Comparison of ENCODE assay signal across 10 cellular contexts in genomic region chr3:46717447-46718231, GRCh38. TPM values are rescaled to one million over a fixed set of nuclear protein-coding genes. Genes with fewer than 3 reads are reported as not detected.
DNase-seq lines count a peak whose midpoint lies in the region; ATAC-seq and TF ChIP-seq lines count a peak whose summit lies in the region.
"Had no signal": no experiment of that assay in that cellular context is flagged by ENCODE, and none has a peak within 500 bp of the region (broad histone marks: within the 10 kb centered on the region; RNA-seq: fewer than 3 reads in every experiment).

Gene PRSS50 (minus strand): TSS chr3:46717869. CDS start chr3:46717824, 45 bp downstream.

- H3K36me3 ChIP-seq in NT2/D1 (ENCODE audit: insufficient read depth, insufficient read length, low read length) (no peaks in the 10 kb centered on the region), endodermal cell (ENCODE audit: control insufficient read depth, insufficient read depth, low read length) (no peaks in the 10 kb centered on the region)

- TF ChIP-seq CTCF in endodermal cell (conservative IDR thresholded peaks at IDR 0.05) = peak; percentile 80

- H3K4me1 Mint-ChIP-seq in endodermal cell = no peaks in the 10 kb centered on the region
- peaks cover 7% of the 10 kb centered on the region for H3K4me1 Mint-ChIP-seq in activated T-helper 17 cell treated with anti-CD3 and anti-CD28 coated beads, Interleukin-2, amount 50 U/mL, for 72 hours

- H3K4me3 Mint-ChIP-seq in endodermal cell = no peak within 1 kb of the TSS
- no peak within 1 kb of the TSS for H3K4me3 Mint-ChIP-seq in activated T-helper 17 cell treated with anti-CD3 and anti-CD28 coated beads, Interleukin-2, amount 50 U/mL, for 72 hours

- H3K4me1 ChIP-seq in NT2/D1 (ENCODE audit: insufficient read depth, insufficient read length) (peaks cover 16% of the 10 kb centered on the region), endodermal cell (ENCODE audit: control insufficient read depth, insufficient read depth, low read length) (no peaks in the 10 kb centered on the region)

- H3K27ac ChIP-seq in endodermal cell (ENCODE audit: low read depth, low read length) = no peak within 1 kb of the TSS
- H3K27ac ChIP-seq: hepatocyte had no signal

- 93 to 95% methylated on average over 29 to 61 of the region's 61 CpGs for WGBS in endodermal cell (ENCODE audit: insufficient coverage in 1 of 2, insufficient read length in 1 of 2), 2 experiments

- H3K9me3 Mint-ChIP-seq in endodermal cell = peaks cover 4% of the 10 kb centered on the region
- H3K9me3 Mint-ChIP-seq in activated T-helper 17 cell treated with anti-CD3 and anti-CD28 coated beads, Interleukin-2, amount 50 U/mL, for 72 hours = no peaks in the 10 kb centered on the region

- no peak within 1 kb of the TSS for H3K9ac ChIP-seq in NT2/D1 (ENCODE audit: insufficient read length, low read depth)
- no peak within 1 kb of the TSS for H3K9ac ChIP-seq in endodermal cell (ENCODE audit: extremely low read depth, low read length, poor library complexity, severe bottlenecking)

- no peaks in the 10 kb centered on the region for H3K36me3 Mint-ChIP-seq in endodermal cell (ENCODE audit: low read depth)
- no peaks in the 10 kb centered on the region for H3K36me3 Mint-ChIP-seq in activated T-helper 17 cell treated with anti-CD3 and anti-CD28 coated beads, Interleukin-2, amount 50 U/mL, for 72 hours (ENCODE audit: low read depth)

- ATAC-seq in activated T-helper 17 cell treated with anti-CD3 and anti-CD28 coated beads, Interleukin-2, amount 50 U/mL, for 72 hours (replicated peaks) = no peak
- ATAC-seq in GM18867 (IDR thresholded peaks at IDR 0.05; ENCODE audit: unreplicated experiment) (no peak), GM19395 (IDR thresholded peaks at IDR 0.05; ENCODE audit: unreplicated experiment) (no peak)

- no peaks in the 10 kb centered on the region for H3K27me3 ChIP-seq in NT2/D1 (ENCODE audit: insufficient read depth, insufficient read length)
- no peaks in the 10 kb centered on the region for H3K27me3 ChIP-seq in endodermal cell (ENCODE audit: control insufficient read depth, insufficient read depth, low read length, poor library complexity, severe bottlenecking)
- H3K27me3 ChIP-seq: hepatocyte had no signal

- peaks cover 6% of the 10 kb centered on the region for H3K27me3 Mint-ChIP-seq in endodermal cell (ENCODE audit: insufficient read depth)
- peaks cover 11% of the 10 kb centered on the region for H3K27me3 Mint-ChIP-seq in activated T-helper 17 cell treated with anti-CD3 and anti-CD28 coated beads, Interleukin-2, amount 50 U/mL, for 72 hours

- no peaks in the 10 kb centered on the region for H3K9me3 ChIP-seq in NT2/D1 (ENCODE audit: insufficient read depth, low read length)
- H3K9me3 ChIP-seq in endodermal cell (ENCODE audit: control insufficient read depth, low read length) = no peaks in the 10 kb centered on the region

- no peak within 1 kb of the TSS for H3K4me3 ChIP-seq in NT2/D1 (ENCODE audit: insufficient read length, low read depth)
- H3K4me3 ChIP-seq in endodermal cell (ENCODE audit: low read length) = no peak within 1 kb of the TSS
- H3K4me3 ChIP-seq: hepatocyte had no signal

- no peak within 1 kb of the TSS for H3K27ac Mint-ChIP-seq in endodermal cell
- no peak within 1 kb of the TSS for H3K27ac Mint-ChIP-seq in activated T-helper 17 cell treated with anti-CD3 and anti-CD28 coated beads, Interleukin-2, amount 50 U/mL, for 72 hours

- peak; percentile 81 for DNase-seq in ELF-1 (ENCODE audit: low read depth, low spot score)
- peak; percentile 49 for DNase-seq in NT2/D1 (ENCODE audit: low read depth, low spot score)
- DNase-seq in endodermal cell = peak; percentile 88
- DNase-seq in stimulated activated CD4-positive, alpha-beta T cell treated with anti-CD3 and anti-CD28 coated beads, Interleukin-1b, Interleukin-23, amount 100 ng/mL, for 48 hours = peak; percentile 57
- DNase-seq in NCI-H748 treated with DMSO at 0.1 percent for 48 hours (lab: John Stamatoyannopoulos, UW) = no peak
- DNase-seq: SHP77 treated with DMSO at 0.1 percent for 48 hours had no signal

RNA-seq across cellular contexts. Expression of gene PRSS50, which starts in this region (rescaled TPM):
- total RNA-seq in endodermal cell = 1 to 10 TPM; 1.2 to 4.4 TPM
- polyA plus RNA-seq in endodermal cell (2013, experiment 1 of 2) = 0.43 TPM
- 0.62 TPM for polyA plus RNA-seq in endodermal cell (2013, experiment 2 of 2)
- under 1 TPM in 1 of 2 donors, not detected in 1; 0.11 TPM for total RNA-seq in activated T-helper 17 cell treated with anti-CD3 and anti-CD28 coated beads, Interleukin-2, amount 50 U/mL, for 72 hours
